In genomic region chr2:39696838-39697237, GRCh38 we compare ENCODE assay signal across 8 cellular contexts. TPM values are rescaled to one million over a fixed set of nuclear protein-coding genes. Genes with fewer than 3 reads are reported as not detected.
DNase-seq lines count a peak whose midpoint lies in the region; ATAC-seq and TF ChIP-seq lines count a peak whose summit lies in the region.

No MANE protein-coding gene starts in this region.

- TF ChIP-seq POLR2A in stomach (IDR thresholded peaks at IDR 0.05): no peak

- TF ChIP-seq CTCF in dorsolateral prefrontal cortex (IDR thresholded peaks at IDR 0.05 in 54 of 56, conservative IDR thresholded peaks at IDR 0.05 in 2 of 56; ENCODE audit: low read depth in 1 of 56, partially characterized antibody in 56 of 56): peak in 55 of 56 donors; percentile 29 to 85 (median 63)
- TF ChIP-seq CTCF in nephron progenitor cell (IDR thresholded peaks at IDR 0.05): no peak
- peak in 3 of 7 experiments; percentile 5 to 46 (median 34) for TF ChIP-seq CTCF in stomach (IDR thresholded peaks at IDR 0.05)

- H3K27me3 ChIP-seq in dorsolateral prefrontal cortex: no peaks in the 10 kb centered on the region
- H3K27me3 ChIP-seq in stomach: no peaks in the 10 kb centered on the region

- peaks cover 0 to 12% (median 8%) of the 10 kb centered on the region in 4 donors for H3K9me3 ChIP-seq in stomach

- peaks cover 0 to 23% (median 5%) of the 10 kb centered on the region in 4 donors for H3K4me1 ChIP-seq in stomach

- peak overlapping the region; percentile 49 for H3K27ac Mint-ChIP-seq in nephron progenitor cell

- no peak overlapping the region for H3K4me3 Mint-ChIP-seq in nephron progenitor cell

- 31 to 45% (median 38%) methylated on average over 1 of the region's 1 CpG for WGBS in stomach, 5 donors

- intact Hi-C loops in dorsolateral prefrontal cortex (cut with DNase I) (loop anchor here (1.0 to 10.0 kb wide), 3 partner anchors 105 to 183 kb away; no protein-coding TSS in a partner anchor), stomach (cut with DNase I; ENCODE audit: low total_unique reads) (no loop called here)

- peak overlapping the region in 11 of 59 donors; percentile 0 to 25 (median 6) for H3K4me3 ChIP-seq in dorsolateral prefrontal cortex
- H3K4me3 ChIP-seq in stomach: no peak overlapping the region

- H3K4me1 Mint-ChIP-seq in nephron progenitor cell: peaks cover 49% of the 10 kb centered on the region

- DNase-seq in CD1c-positive myeloid dendritic cell (ENCODE audit: extremely low spot score) (peak; percentile 1), NCI-H2029 (lab: John Stamatoyannopoulos, UW) (peak; percentile 35), dorsolateral prefrontal cortex (peak in 2 of 10 donors; percentile 48 to 65), nephron progenitor cell (no peak), stomach (no peak)
- no peak for DNase-seq in effector CD4-positive, alpha-beta T cell

- H3K27ac ChIP-seq in dorsolateral prefrontal cortex (peak overlapping the region in 56 of 59 donors; percentile 6 to 95 (median 65)), stomach (peak overlapping the region in 2 of 5 donors; percentile 7 to 35)

- no peak for TF ChIP-seq EP300 in stomach (IDR thresholded peaks at IDR 0.05)

- peaks cover 35% of the 10 kb centered on the region for H3K36me3 Mint-ChIP-seq in nephron progenitor cell (ENCODE audit: low read depth)

- ATAC-seq in HG02610 (IDR thresholded peaks at IDR 0.05; ENCODE audit: unreplicated experiment): no peak
- ATAC-seq in HG03135 (IDR thresholded peaks at IDR 0.05; ENCODE audit: unreplicated experiment): no peak

- H3K36me3 ChIP-seq in stomach: no peaks in the 10 kb centered on the region

- H3K9me3 Mint-ChIP-seq in nephron progenitor cell: peaks cover 32% of the 10 kb centered on the region

- no peaks in the 10 kb centered on the region for H3K27me3 Mint-ChIP-seq in nephron progenitor cell (ENCODE audit: low read depth, poor library complexity)

RNA-seq across cellular contexts. Expression of gene TMEM178A, which starts 31.1 kb away (rescaled TPM):
- total RNA-seq in dorsolateral prefrontal cortex: 100 to 1,000 TPM in 19 of 120 experiments, 10 to 100 TPM in 101; 41.1 to 132 (median 86.4) TPM
- 10 to 100 TPM in 1 of 5 donors, 1 to 10 TPM in 4; 1.2 to 36.5 (median 7.0) TPM for total RNA-seq in stomach
- 1 to 10 TPM in 2 of 3 donors, under 1 TPM in 1; 0.62 to 4.3 (median 2.3) TPM for polyA plus RNA-seq in stomach

Comparison
In these comparisons a context has a peak if more than half of its experiments do, and no peak if none do; other contexts are left out.
1. DNase-seq: peak in CD1c-positive myeloid dendritic cell (single experiment) and NCI-H2029 (single experiment); none in nephron progenitor cell (single experiment), stomach (single experiment) and effector CD4-positive, alpha-beta T cell (single experiment).